Comparison of ENCODE assay signal across 8 cellular contexts in the genomic region with DNA sequence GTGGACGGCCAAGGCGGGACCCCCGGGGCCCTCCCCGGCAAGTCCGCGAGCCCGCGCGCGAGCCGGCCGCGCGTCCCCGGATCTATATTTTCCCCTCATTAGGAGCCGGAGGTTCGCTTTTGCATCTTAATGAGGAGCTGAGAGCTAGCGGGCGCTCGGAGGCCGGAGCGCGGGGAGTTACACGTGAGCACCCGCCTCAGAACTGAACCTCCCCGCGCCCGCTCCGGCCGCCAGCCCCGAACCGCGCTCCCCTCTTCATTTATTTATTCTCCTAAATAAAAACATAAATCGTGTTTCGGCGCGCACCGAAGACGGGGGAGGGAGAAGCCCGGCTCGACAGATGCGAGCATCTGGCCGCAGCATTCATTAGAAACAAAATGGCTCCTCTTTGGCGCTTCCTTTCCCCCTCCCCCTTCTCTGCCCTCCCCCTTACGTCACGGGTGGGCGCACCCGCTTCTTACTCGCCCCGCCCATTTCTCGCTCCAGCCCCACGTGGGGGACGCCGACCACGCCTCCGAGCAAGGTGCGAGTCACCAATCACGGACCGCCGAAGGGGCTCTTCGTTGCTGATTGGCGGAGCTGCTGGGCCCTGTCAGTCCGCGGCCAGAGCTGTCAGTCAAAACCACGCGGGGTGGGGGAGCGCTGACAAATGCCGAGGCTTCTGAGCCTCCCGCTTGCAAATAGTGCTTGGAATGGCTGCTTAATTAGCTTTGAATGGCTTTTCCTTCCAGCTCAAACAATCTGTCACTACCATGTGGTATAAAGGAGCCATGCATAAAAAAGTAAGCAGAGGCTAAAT. TPM values are rescaled to one million over a fixed set of nuclear protein-coding genes. Genes with fewer than 3 reads are reported as not detected.
A peak's percentile ranks its signal among the peaks of the same experiment; 100 is the strongest.
DNase-seq lines count a peak whose midpoint lies in the region; ATAC-seq, FAIRE-seq and TF ChIP-seq lines count a peak whose summit lies in the region.

No MANE protein-coding gene starts in this region.

- peak overlapping the region; percentile 84 for H3K4me2 ChIP-seq in keratinocyte (ENCODE audit: control insufficient read depth, extremely low read depth, insufficient read depth, low read depth, low read length)

- peaks cover 33% of the 10 kb centered on the region for H3K27me3 ChIP-seq in keratinocyte (ENCODE audit: control insufficient read depth, extremely low read depth, insufficient read depth, low read length)

- TF ChIP-seq CTCF in AG09319 (IDR thresholded peaks at IDR 0.05; ENCODE audit: low read depth, low read length): no peak
- TF ChIP-seq CTCF in keratinocyte (optimal IDR thresholded peaks at IDR 0.05 in 1 of 3, IDR thresholded peaks at IDR 0.05 in 1 of 3, conservative IDR thresholded peaks at IDR 0.05 in 1 of 3; ENCODE audit: extremely low read depth in 1 of 3, insufficient read depth in 2 of 3, low read length in 3 of 3): no peak

- H3K9me3 ChIP-seq in keratinocyte (ENCODE audit: control insufficient read depth, low read depth, low read length): no peaks in the 10 kb centered on the region

- FAIRE-seq in keratinocyte (lab: Jason Lieb, UNC): peak; percentile 51

- peak; percentile 99 for DNase-seq in AG09319 (ENCODE audit: extremely low read depth, low read depth)
- peak; percentile 99 for DNase-seq in NCI-H460 (ENCODE audit: extremely low read depth, low read depth)
- DNase-seq in activated CD4-positive, alpha-beta T cell treated with anti-CD3 and anti-CD28 coated beads for 1 hour: peak; percentile 100
- peak; percentile 100 for DNase-seq in cerebellum (ENCODE audit: low spot score)
- peak; percentile 92 for DNase-seq in keratinocyte (ENCODE audit: low read depth, low spot score)
- peak; percentile 100 for DNase-seq in stimulated activated CD4-positive, alpha-beta T cell treated with anti-CD3 and anti-CD28 coated beads, Interleukin-12 subunit alpha, Interleukin-12 subunit beta, amount 100 ng/mL, for 48 hours (ENCODE audit: low read depth in 2 of 3, low spot score in 1 of 3)

- no peaks in the 10 kb centered on the region for H4K20me1 ChIP-seq in keratinocyte (ENCODE audit: control insufficient read depth, extremely low read depth, insufficient read depth, low read length)

- peak; percentile 62 for ATAC-seq in GM19035 (IDR thresholded peaks at IDR 0.05; ENCODE audit: unreplicated experiment)
- peak; percentile 60 for ATAC-seq in HG03354 (IDR thresholded peaks at IDR 0.05; ENCODE audit: poor library complexity, severe bottlenecking, unreplicated experiment)

- H2AFZ ChIP-seq in keratinocyte (ENCODE audit: control insufficient read depth, low read length): peak overlapping the region; percentile 30

- peak overlapping the region; percentile 47 to 72 (median 69) for H3K4me3 ChIP-seq in keratinocyte (ENCODE audit: control insufficient read depth in 2 of 3, extremely low read depth in 1 of 3, insufficient read depth in 2 of 3, low read depth in 1 of 3, low read length in 3 of 3)

- H3K27ac ChIP-seq in keratinocyte (ENCODE audit: control insufficient read depth, insufficient read depth, low read length): peak overlapping the region; percentile 85

- H3K4me1 ChIP-seq in keratinocyte (ENCODE audit: control insufficient read depth, extremely low read depth, insufficient read depth, low read length): peaks cover 28% of the 10 kb centered on the region

- H3K36me3 ChIP-seq in keratinocyte (ENCODE audit: control insufficient read depth in 2 of 2, extremely low read depth in 1 of 2, insufficient read depth in 2 of 2, low read length in 2 of 2): no peaks in the 10 kb centered on the region

- H3K9me1 ChIP-seq in keratinocyte (ENCODE audit: control insufficient read depth, extremely low read depth, insufficient read depth, low read length): peaks cover 2% of the 10 kb centered on the region

- peaks cover 14% of the 10 kb centered on the region for H3K79me2 ChIP-seq in keratinocyte (ENCODE audit: control insufficient read depth, insufficient read depth, low read length)

- peak overlapping the region; percentile 79 for H3K9ac ChIP-seq in keratinocyte (ENCODE audit: control insufficient read depth, extremely low read depth, insufficient read depth, low read length)

- dilution Hi-C loops in keratinocyte (cut with MboI; ENCODE audit: extremely low pct_ligation_motif_present, low sequenced_read_pairs): no loop called here

RNA-seq across cellular contexts. Expression of a gene that starts 1.6 kb away (rescaled TPM):
- 32.7 and 33.7 TPM in 2 replicates for total RNA-seq in NCI-H460 (2014; rRNA removed; shearing (Covaris generic))
- polyA plus RNA-seq in NCI-H460 (2014; cell fraction: nucleus; rRNA removed): 42.5 and 94.9 TPM in 2 replicates
- total RNA-seq in cerebellum: 59.3 TPM
- 8.3 to 23.9 TPM (median 10.9 TPM) in 3 replicates for polyA plus RNA-seq in keratinocyte
- 46.1 TPM for polyA plus RNA-seq in keratinocyte (2011; ENCODE audit: low read depth)
- polyA plus RNA-seq in keratinocyte (2011; cell fraction: cytosol; rRNA removed): 8.0 and 14.8 TPM in 2 replicates
- 43.0 and 48.2 TPM in 2 replicates for polyA plus RNA-seq in keratinocyte (2011; cell fraction: nucleus; rRNA removed)
- 26.1 and 43.9 TPM in 2 replicates for polyA plus RNA-seq in keratinocyte (2012; ENCODE audit: low replicate concordance)
- 27.2 to 54.5 TPM (median 38.6 TPM) in 3 replicates for polyA minus RNA-seq in keratinocyte
- polyA minus RNA-seq in keratinocyte (2011; cell fraction: cytosol; rRNA and poly(A)+ RNA removed): 30.5 TPM
- polyA minus RNA-seq in keratinocyte (2011; cell fraction: nucleus; rRNA and poly(A)+ RNA removed): 57.5 and 64.5 TPM in 2 replicates

Comparison
In these comparisons a context has a peak if more than half of its experiments do, and no peak if none do; other contexts are left out.
1. Peak in every context shown above with its lines: DNase-seq, ATAC-seq, H3K4me3 ChIP-seq and H3K27ac ChIP-seq.